In genomic region chr14:99855271-99855670, GRCh38 we compare ENCODE assay signal across 22 cellular contexts.
"Had no signal": no experiment of that assay in that cellular context is flagged by ENCODE, and none has a peak within 500 bp of the region (broad histone marks: within the 10 kb centered on the region; RNA-seq: fewer than 3 reads in every experiment).

No MANE protein-coding gene starts in this region.

- H3K4me1 ChIP-seq: colonic mucosa, left lung, lower lobe of right lung had no signal

- DNase-seq: colonic mucosa; cortex of kidney; effector CD8-positive, alpha-beta T cell; effector memory CD8-positive, alpha-beta T cell; endodermal cell; foreskin fibroblast; heart left ventricle; left cardiac atrium; left lung; left ventricle myocardium superior; lower lobe of right lung; mesenchymal stem cell; mucosa of descending colon; naive B cell; naive thymus-derived CD8-positive, alpha-beta T cell had no signal

- H3K27ac ChIP-seq: colonic mucosa, esophagus muscularis mucosa, gastroesophageal sphincter, heart left ventricle, hepatocyte, left lung, lower lobe of right lung had no signal

- H3K4me3 ChIP-seq: colonic mucosa, esophagus muscularis mucosa, gastroesophageal sphincter, heart left ventricle, hepatocyte, left lung, lower lobe of right lung, mucosa of descending colon had no signal

- ATAC-seq: effector memory CD8-positive, alpha-beta T cell; gastroesophageal sphincter; heart left ventricle; left cardiac atrium; left lung; left ventricle myocardium superior; lower lobe of right lung; mucosa of descending colon; naive thymus-derived CD8-positive, alpha-beta T cell had no signal

- H3K4me2 ChIP-seq: hepatocyte had no signal

- FAIRE-seq: endometrium, frontal cortex, islet of Langerhans, keratinocyte had no signal

- H3K9me3 ChIP-seq: colonic mucosa, esophagus muscularis mucosa, gastroesophageal sphincter, heart left ventricle, left lung, lower lobe of right lung, mucosa of descending colon had no signal
